ENCODE assay signal across 11 cellular contexts in the genomic region with DNA sequence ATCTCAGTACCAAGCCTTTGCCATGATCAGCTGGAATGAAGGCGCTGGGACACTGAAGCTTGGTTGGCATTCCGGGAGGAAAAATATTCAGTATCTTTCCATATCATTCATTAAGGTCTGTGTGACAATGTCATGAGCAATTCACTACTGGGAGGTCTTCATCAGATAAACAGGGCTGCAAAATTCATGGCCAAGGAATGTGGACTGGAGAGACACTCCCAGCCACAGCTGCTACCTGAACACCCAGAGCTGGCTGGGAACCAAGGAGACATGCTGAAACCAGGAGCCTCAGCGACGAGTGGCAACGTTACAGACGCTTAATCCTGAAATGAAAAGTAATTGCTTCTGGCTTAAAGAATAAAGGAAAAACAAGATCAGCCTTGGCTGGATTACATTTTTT. TPM values are rescaled to one million over a fixed set of nuclear protein-coding genes. Genes with fewer than 3 reads are reported as not detected.
DNase-seq lines count a peak whose midpoint lies in the region; ATAC-seq, FAIRE-seq and TF ChIP-seq lines count a peak whose summit lies in the region.
"Had no signal": no experiment of that assay in that cellular context is flagged by ENCODE, and none has a peak within 500 bp of the region (broad histone marks: within the 10 kb centered on the region; RNA-seq: fewer than 3 reads in every experiment).

No MANE protein-coding gene starts in this region.

- no peak overlapping the region for H3K27ac Mint-ChIP-seq in glutamatergic neuron (ENCODE audit: unreplicated experiment)
- H3K27ac Mint-ChIP-seq: T-cell had no signal

- POLR2A ChIA-PET in Panc1 (lab: Charles Lee), result interaction anchor here (1.0 kb wide), 1 partner anchor 85 kb away, joined by 3 read pairs; a partner anchor contains a TSS

- no TSS peak for BruUV-seq in Panc1 (replicated peaks; lab: Mats Ljungman, UMichigan)

- ATAC-seq in Panc1, result peak; percentile 88
- ATAC-seq in GM18907 (IDR thresholded peaks at IDR 0.05; ENCODE audit: unreplicated experiment), result no peak
- ATAC-seq in HG02970 (IDR thresholded peaks at IDR 0.05; ENCODE audit: low FRiP score, unreplicated experiment), result no peak
- ATAC-seq: T-cell had no signal

- DNase-seq in H54 (ENCODE audit: insufficient read length, low spot score) (peak; percentile 14), Panc1 (ENCODE audit: low read depth, low spot score) (no peak), fibroblast of mammary gland (ENCODE audit: low read depth) (peak; percentile 48), small intestine (peak; percentile 69), glutamatergic neuron (no peak), spleen (no peak)
- DNase-seq: activated T-cell treated with anti-CD3 and anti-CD28 coated beads for 4 hours, T-cell had no signal

- CTCF ChIA-PET in Panc1 (lab: Charles Lee), result no interaction called here

- H3K4me1 ChIP-seq in Panc1 (ENCODE audit: control insufficient read depth, insufficient read depth, low read length) (peaks cover 45% of the 10 kb centered on the region), small intestine (ENCODE audit: control insufficient read depth in 2 of 2, insufficient read depth in 1 of 2, low read depth in 1 of 2, low read length in 1 of 2) (peaks cover 0 to 2% of the 10 kb centered on the region in 2 donors), spleen (no peaks in the 10 kb centered on the region)

- in situ Hi-C loops in Panc1 (cut with HindIII; ENCODE audit: low pct_unique_long_range_greater_than_20kb, low sequenced_read_pairs), result no loop called here

- FAIRE-seq in H54 (lab: Jason Lieb, UNC) (peak; percentile 96), small intestine (lab: Jason Lieb, UNC) (no peak)

- H3K4me3 ChIP-seq in Panc1 (ENCODE audit: low read depth in 2 of 2, low read length in 2 of 2) (peak overlapping the region; percentile 4 to 7; a peak in 3 of 4 replicates), fibroblast of mammary gland (ENCODE audit: control insufficient read depth, low read depth, low read length) (no peak overlapping the region), small intestine (ENCODE audit: low read depth in 1 of 2, low read length in 2 of 2) (no peak overlapping the region), spleen (no peak overlapping the region)

- TF ChIP-seq POLR2A in H54 (IDR thresholded peaks at IDR 0.05; ENCODE audit: low read depth, low read length) (no peak), spleen (IDR thresholded peaks at IDR 0.05) (no peak)

- no peak for TF ChIP-seq CTCF in Panc1 (IDR thresholded peaks at IDR 0.05)
- TF ChIP-seq CTCF in fibroblast of mammary gland (conservative IDR thresholded peaks at IDR 0.05; ENCODE audit: control insufficient read depth, insufficient read depth, low read depth, low read length), result no peak
- no peak for TF ChIP-seq CTCF in glutamatergic neuron (IDR thresholded peaks at IDR 0.05; ENCODE audit: partially characterized antibody, unreplicated experiment)
- no peak for TF ChIP-seq CTCF in spleen (IDR thresholded peaks at IDR 0.05 in 8 of 11, conservative IDR thresholded peaks at IDR 0.05 in 3 of 11)

- H3K9me3 Mint-ChIP-seq in glutamatergic neuron (ENCODE audit: unreplicated experiment), result peaks cover 5% of the 10 kb centered on the region

- H3K4me1 Mint-ChIP-seq in glutamatergic neuron (ENCODE audit: low read depth, unreplicated experiment), result peaks cover 19% of the 10 kb centered on the region
- H3K4me1 Mint-ChIP-seq: central memory CD8-positive, alpha-beta T cell; T-cell had no signal

- H3K27ac ChIP-seq in Panc1 (ENCODE audit: low read length) (peak overlapping the region; percentile 85), small intestine (ENCODE audit: low read depth in 1 of 2, low read length in 1 of 2) (no peak overlapping the region), spleen (no peak overlapping the region)

- H3K27me3 ChIP-seq in Panc1 (ENCODE audit: control insufficient read depth, insufficient read depth, low read length) (no peaks in the 10 kb centered on the region), small intestine (ENCODE audit: control insufficient read depth in 2 of 2, insufficient read depth in 2 of 2, low read length in 2 of 2) (no peaks in the 10 kb centered on the region), spleen (replicated peaks in 1 of 7) (no peaks in the 10 kb centered on the region)

- H3K36me3 Mint-ChIP-seq in glutamatergic neuron (ENCODE audit: unreplicated experiment), result no peaks in the 10 kb centered on the region
- H3K36me3 Mint-ChIP-seq: T-cell had no signal

- no peaks in the 10 kb centered on the region; the same call in 1 of the 2 replicates for H3K36me3 ChIP-seq in Panc1 (ENCODE audit: control insufficient read depth, insufficient read depth, low read length)
- H3K36me3 ChIP-seq in small intestine (ENCODE audit: control insufficient read depth in 2 of 2, insufficient read depth in 2 of 2, low read length in 2 of 2), result no peaks in the 10 kb centered on the region
- H3K36me3 ChIP-seq in spleen, result no peaks in the 10 kb centered on the region

- 27 to 63% (median 58%) methylated on average over 6 of the region's 6 CpGs for WGBS in small intestine, 3 donors
- WGBS in spleen, 5 donors, result 89 to 98% (median 93%) methylated on average over 6 of the region's 6 CpGs

- peaks cover under 1% of the 10 kb centered on the region; the same call in 1 of the 2 replicates for H3K9me3 ChIP-seq in Panc1 (ENCODE audit: control insufficient read depth, insufficient read depth, low read depth, low read length)
- H3K9me3 ChIP-seq in small intestine (ENCODE audit: control insufficient read depth, low read depth), result no peaks in the 10 kb centered on the region
- peaks cover 0 to 3% (median 0%) of the 10 kb centered on the region in 8 donors for H3K9me3 ChIP-seq in spleen

- H3K27me3 Mint-ChIP-seq in glutamatergic neuron (ENCODE audit: unreplicated experiment), result no peaks in the 10 kb centered on the region

- no peak overlapping the region for H3K4me3 Mint-ChIP-seq in glutamatergic neuron (ENCODE audit: unreplicated experiment)
- H3K4me3 Mint-ChIP-seq: central memory CD8-positive, alpha-beta T cell; T-cell had no signal

- intact Hi-C loops in Panc1 (cut with micrococcal nuclease; ENCODE audit: unreplicated experiment) (loop anchor here (1.0 to 5.0 kb wide), 2 partner anchors 17 to 82 kb away; no protein-coding TSS in a partner anchor), spleen (cut with DNase I; ENCODE audit: low total_unique reads) (no loop called here)

RNA-seq across cellular contexts. Expression of a gene that starts 30.6 kb away (rescaled TPM):
- total RNA-seq in Panc1 (2021; ENCODE audit: unreplicated experiment) (85.4 TPM), glutamatergic neuron (ENCODE audit: unreplicated experiment) (5.4 TPM), spleen (10 to 100 TPM in 6 of 7 donors, 1 to 10 TPM in 1; 8.2 to 19.8 (median 15.6) TPM)
- polyA plus RNA-seq in Panc1 (2012; ENCODE audit: insufficient read length), result 34.5 TPM
- polyA plus RNA-seq in small intestine (10 to 100 TPM; 21.9 to 47.8 (median 45.6) TPM), spleen (1 to 10 TPM; 1.8 to 3.9 (median 2.3) TPM)

Comparison
In these comparisons a context has a peak if more than half of its experiments do, and no peak if none do; other contexts are left out.
1. DNase-seq: peak in H54 (single experiment), fibroblast of mammary gland (single experiment) and small intestine (single experiment); none in Panc1 (single experiment), glutamatergic neuron (single experiment) and spleen (single experiment).
2. H3K4me3 ChIP-seq: peak in Panc1 (2 of 2); none in fibroblast of mammary gland (single experiment), small intestine (0 of 2) and spleen (0 of 8).